Comparison of ENCODE assay signal across 9 cellular contexts in the genomic region with DNA sequence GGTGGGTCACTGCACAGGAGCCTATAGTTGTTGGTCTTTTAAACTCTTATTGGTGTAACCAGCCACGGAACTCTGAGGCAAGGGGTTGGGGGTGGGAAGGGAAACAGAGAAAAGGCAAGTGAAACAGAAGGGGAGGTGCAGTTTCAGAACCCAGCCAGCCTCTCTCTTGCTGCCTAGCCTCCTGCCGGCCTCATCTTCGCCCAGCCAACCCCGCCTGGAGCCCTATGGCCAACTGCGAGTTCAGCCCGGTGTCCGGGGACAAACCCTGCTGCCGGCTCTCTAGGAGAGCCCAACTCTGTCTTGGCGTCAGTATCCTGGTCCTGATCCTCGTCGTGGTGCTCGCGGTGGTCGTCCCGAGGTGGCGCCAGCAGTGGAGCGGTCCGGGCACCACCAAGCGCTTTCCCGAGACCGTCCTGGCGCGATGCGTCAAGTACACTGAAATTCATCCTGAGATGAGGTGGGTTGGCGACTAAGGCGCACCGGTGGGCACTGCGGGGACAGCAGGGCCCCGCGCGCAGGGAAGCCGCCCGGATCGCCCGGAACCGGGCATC. TPM values are rescaled to one million over a fixed set of nuclear protein-coding genes. Genes with fewer than 3 reads are reported as not detected.
DNase-seq lines count a peak whose midpoint lies in the region; ATAC-seq and TF ChIP-seq lines count a peak whose summit lies in the region.
"Had no signal": no experiment of that assay in that cellular context is flagged by ENCODE, and none has a peak within 500 bp of the region (broad histone marks: within the 10 kb centered on the region; RNA-seq: fewer than 3 reads in every experiment).

Gene CD38 (plus strand): TSS at position 138 of the 551 bp plus-strand sequence. CDS start 87 bp downstream, at position 225.

- no peaks in the 10 kb centered on the region for H4K20me1 ChIP-seq in SU-DHL-6 (ENCODE audit: low read depth, low read length)

- H3K36me3 ChIP-seq in SU-DHL-6 (ENCODE audit: low read length) (peaks cover 34% of the 10 kb centered on the region), duodenal mucosa (ENCODE audit: control insufficient read depth in 1 of 2, insufficient read depth in 2 of 2, low read length in 2 of 2) (no peaks in the 10 kb centered on the region), suprapubic skin (no peaks in the 10 kb centered on the region)

- 16% methylated on average over 14 of the region's 36 CpGs for WGBS in suprapubic skin

- DNase-seq in AG04449 (ENCODE audit: low read depth, low spot score): no peak
- DNase-seq in midbrain (lab: John Stamatoyannopoulos, UW): peak; percentile 32
- no peak for DNase-seq in suprapubic skin (ENCODE audit: low spot score in 2 of 2)
- DNase-seq in H4 (ENCODE audit: low spot score): no peak

- H3F3A ChIP-seq in SU-DHL-6 (ENCODE audit: insufficient read depth): peaks cover 46% of the 10 kb centered on the region

- no peak within 1 kb of the TSS for H2AFZ ChIP-seq in SU-DHL-6 (ENCODE audit: low read depth, low read length, severe bottlenecking)

- no peaks in the 10 kb centered on the region for H3K9me2 ChIP-seq in SU-DHL-6 (replicated peaks; ENCODE audit: insufficient read depth, low read length)

- TF ChIP-seq CTCF in AG04449 (IDR thresholded peaks at IDR 0.05; ENCODE audit: insufficient read depth, low read length, missing control alignments) (no peak), SU-DHL-6 (IDR thresholded peaks at IDR 0.05; ENCODE audit: insufficient read depth, low read length, poor library complexity, severe bottlenecking) (no peak), suprapubic skin (IDR thresholded peaks at IDR 0.05) (no peak)

- CTCF ChIA-PET in AG04449 (lab: Yijun Ruan, JAX): interaction anchor here (1.6 kb wide), 1 partner anchor 22 kb away, joined by 7 read pairs; no protein-coding TSS in a partner anchor

- TF ChIP-seq EP300 in suprapubic skin (IDR thresholded peaks at IDR 0.05): no peak

- peak within 1 kb of the TSS; percentile 82 for H3K9ac ChIP-seq in SU-DHL-6 (ENCODE audit: low read length)
- H3K9ac ChIP-seq in duodenal mucosa (ENCODE audit: low read depth in 1 of 2, low read length in 2 of 2): peak within 1 kb of the TSS; percentile 50 to 84

- ATAC-seq in GM18873 (IDR thresholded peaks at IDR 0.05; ENCODE audit: low FRiP score, unreplicated experiment) (peak; percentile 67), HG03097 (IDR thresholded peaks at IDR 0.05; ENCODE audit: low FRiP score, unreplicated experiment) (peak; percentile 63)
- ATAC-seq: HCT116 had no signal

- no peak for TF ChIP-seq POLR2A in suprapubic skin (IDR thresholded peaks at IDR 0.05)

- H3K27me3 ChIP-seq in SU-DHL-6 (ENCODE audit: low read length) (no peaks in the 10 kb centered on the region), duodenal mucosa (ENCODE audit: control insufficient read depth in 1 of 2, insufficient read depth in 2 of 2, low read length in 2 of 2) (no peaks in the 10 kb centered on the region), suprapubic skin (peaks cover 9% of the 10 kb centered on the region)

- H3K4me2 ChIP-seq in SU-DHL-6 (ENCODE audit: low read depth, low read length, poor library complexity, severe bottlenecking): peak within 1 kb of the TSS; percentile 88

- H3K4me1 ChIP-seq in duodenal mucosa (ENCODE audit: control insufficient read depth in 1 of 2, insufficient read depth in 2 of 2, low read length in 2 of 2) (peaks cover 35 to 43% of the 10 kb centered on the region in 2 donors), suprapubic skin (peaks cover 18% of the 10 kb centered on the region)

- H3K79me2 ChIP-seq in SU-DHL-6 (ENCODE audit: insufficient read depth, low read length): peaks cover 43% of the 10 kb centered on the region

- POLR2A ChIA-PET in AG04449 (lab: Yijun Ruan, JAX): no interaction called here

- H3K9me3 ChIP-seq in SU-DHL-6 (ENCODE audit: insufficient read depth, low read length) (no peaks in the 10 kb centered on the region), duodenal mucosa (ENCODE audit: control insufficient read depth in 1 of 2, low read length in 2 of 2) (no peaks in the 10 kb centered on the region), suprapubic skin (no peaks in the 10 kb centered on the region)

- H3K4me3 ChIP-seq in AG04449 (ENCODE audit: low read depth, low read length) (peak within 1 kb of the TSS; percentile 51), SU-DHL-6 (ENCODE audit: insufficient read depth, low read length, poor library complexity, severe bottlenecking) (peak within 1 kb of the TSS; percentile 73), duodenal mucosa (ENCODE audit: low read depth in 1 of 2, low read length in 2 of 2) (peak within 1 kb of the TSS; percentile 68 to 79), suprapubic skin (peak within 1 kb of the TSS; percentile 50)

- H3K27ac ChIP-seq in SU-DHL-6 (ENCODE audit: low read depth, low read length) (peak within 1 kb of the TSS; percentile 92), duodenal mucosa (ENCODE audit: low read depth, low read length) (no peak within 1 kb of the TSS), suprapubic skin (no peak within 1 kb of the TSS)

RNA-seq across cellular contexts. Expression of gene CD38, which starts in this region (rescaled TPM):
- under 1 TPM; 0.15 to 0.62 (median 0.39) TPM for total RNA-seq in suprapubic skin
- 0.02 TPM in 1 of 2 replicates, not detected in the other for total RNA-seq in H4 (2014; rRNA removed; shearing (Covaris generic))
